Comparison of ENCODE assay signal across 8 cellular contexts in genomic region chr5:94111209-94112004, GRCh38.
DNase-seq lines count a peak whose midpoint lies in the region; ATAC-seq and TF ChIP-seq lines count a peak whose summit lies in the region.

No MANE protein-coding gene starts in this region.

- H3K9me3 Mint-ChIP-seq in activated T-helper 2 cell treated with anti-CD3 and anti-CD28 coated beads, Interferon-gamma antibody, Interleukin-2, Interleukin-4, amounts not matched to agents 10 μg/mL and 5 μg/mL and 100 μg/mL, durations not matched to agents 14 hours and 24 hours and 36 hours, result peaks cover 34% of the 10 kb centered on the region
- peaks cover 0 to 5% of the 10 kb centered on the region in 2 donors for H3K9me3 Mint-ChIP-seq in natural killer cell

- intact Hi-C loops in activated T-helper 2 cell treated with anti-CD3 and anti-CD28 coated beads, Interferon-gamma antibody, Interleukin-2, Interleukin-4, amounts not matched to agents 10 μg/mL and 5 μg/mL and 100 μg/mL, durations not matched to agents 14 hours and 24 hours and 36 hours (cut with micrococcal nuclease), result no loop called here
- intact Hi-C loops in natural killer cell (cut with micrococcal nuclease), result no loop called here

- peak; percentile 23; the same call in 1 of the 2 replicates for TF ChIP-seq CTCF in LNCAP (IDR thresholded peaks at IDR 0.05)
- TF ChIP-seq CTCF in natural killer cell (IDR thresholded peaks at IDR 0.05), result no peak

- DNase-seq in ELF-1 (ENCODE audit: low read depth, low spot score) (peak; percentile 98), H4 (ENCODE audit: low spot score) (peak; percentile 97), RPMI8226 (peak; percentile 96), fibroblast of peridontal ligament (ENCODE audit: extremely low read depth) (peak; percentile 92), natural killer cell (peak; percentile 93)
- DNase-seq in activated T-helper 2 cell treated with anti-CD3 and anti-CD28 coated beads, Interferon-gamma antibody, Interleukin-2, Interleukin-4, amounts not matched to agents 10 μg/mL and 5 μg/mL and 100 μg/mL, durations not matched to agents 14 hours and 24 hours and 36 hours (ENCODE audit: low spot score), result peak; percentile 89
- peak; percentile 82 to 91 (median 88) for DNase-seq in stimulated activated naive CD4-positive, alpha-beta T cell (lab: John Stamatoyannopoulos, UW)

- peaks cover 24% of the 10 kb centered on the region for H3K36me3 Mint-ChIP-seq in activated T-helper 2 cell treated with anti-CD3 and anti-CD28 coated beads, Interferon-gamma antibody, Interleukin-2, Interleukin-4, amounts not matched to agents 10 μg/mL and 5 μg/mL and 100 μg/mL, durations not matched to agents 14 hours and 24 hours and 36 hours (ENCODE audit: low read depth)
- peaks cover 8% of the 10 kb centered on the region for H3K36me3 Mint-ChIP-seq in natural killer cell

- peak overlapping the region; percentile 90 for H3K27ac Mint-ChIP-seq in activated T-helper 2 cell treated with anti-CD3 and anti-CD28 coated beads, Interferon-gamma antibody, Interleukin-2, Interleukin-4, amounts not matched to agents 10 μg/mL and 5 μg/mL and 100 μg/mL, durations not matched to agents 14 hours and 24 hours and 36 hours
- peak overlapping the region; percentile 91 to 97 for H3K27ac Mint-ChIP-seq in natural killer cell

- peak; percentile 95 to 96 (median 96) for ATAC-seq in natural killer cell

- peaks cover 21% of the 10 kb centered on the region for H3K4me1 Mint-ChIP-seq in activated T-helper 2 cell treated with anti-CD3 and anti-CD28 coated beads, Interferon-gamma antibody, Interleukin-2, Interleukin-4, amounts not matched to agents 10 μg/mL and 5 μg/mL and 100 μg/mL, durations not matched to agents 14 hours and 24 hours and 36 hours (ENCODE audit: low read depth)
- H3K4me1 Mint-ChIP-seq in natural killer cell, result peaks cover 27 to 42% of the 10 kb centered on the region in 2 donors

- H3K27me3 Mint-ChIP-seq in activated T-helper 2 cell treated with anti-CD3 and anti-CD28 coated beads, Interferon-gamma antibody, Interleukin-2, Interleukin-4, amounts not matched to agents 10 μg/mL and 5 μg/mL and 100 μg/mL, durations not matched to agents 14 hours and 24 hours and 36 hours (ENCODE audit: low read depth), result peaks cover 8% of the 10 kb centered on the region
- H3K27me3 Mint-ChIP-seq in natural killer cell (ENCODE audit: low read depth in 2 of 2), result peaks cover 18 to 20% of the 10 kb centered on the region in 2 donors

- H3K4me3 Mint-ChIP-seq in activated T-helper 2 cell treated with anti-CD3 and anti-CD28 coated beads, Interferon-gamma antibody, Interleukin-2, Interleukin-4, amounts not matched to agents 10 μg/mL and 5 μg/mL and 100 μg/mL, durations not matched to agents 14 hours and 24 hours and 36 hours (ENCODE audit: low read depth), result peak overlapping the region; percentile 92
- peak overlapping the region; percentile 89 for H3K4me3 Mint-ChIP-seq in natural killer cell

Comparison
In these comparisons a context has a peak if more than half of its experiments do, and no peak if none do; other contexts are left out.
1. Peak in every context shown above with its lines: DNase-seq and ATAC-seq.